29 cellular contexts compared by ENCODE assay signal in genomic region chr1:118018064-118018463, GRCh38.
"Had no signal": no experiment of that assay in that cellular context is flagged by ENCODE, and none has a peak within 500 bp of the region (broad histone marks: within the 10 kb centered on the region; RNA-seq: fewer than 3 reads in every experiment).

No MANE protein-coding gene starts in this region.

- H3K4me1 Mint-ChIP-seq: stimulated activated effector memory CD8-positive, alpha-beta T cell treated with anti-CD3 and anti-CD28 coated beads, Interleukin-12 subunit alpha, Interleukin-12 subunit beta, amount 100 ng/mL, for 72 hours; stimulated activated memory B cell treated with anti-CD40 and anti-IgM and Interleukin-4, amounts not matched to agents 10 μg/mL and 1 μg/mL and 100 μg/mL, for 72 hours; stimulated activated naive B cell treated with anti-CD40 and anti-IgM and Interleukin-4, amounts not matched to agents 10 μg/mL and 1 μg/mL and 100 μg/mL, for 72 hours; stimulated activated naive CD8-positive, alpha-beta T cell treated with anti-CD3 and anti-CD28 coated beads, Interleukin-15, amount 100 ng/mL, for 72 hours had no signal

- FAIRE-seq: urothelium cell line had no signal

- H3K9me3 ChIP-seq: stomach, suprapubic skin, testis, thoracic aorta, thyroid gland, tibial artery, tibial nerve, transverse colon, upper lobe of left lung, upper lobe of right lung, uterus, vagina had no signal

- H3K4me3 ChIP-seq: stomach, suprapubic skin, testis, thoracic aorta, thyroid gland, tibial artery, tibial nerve, transverse colon, upper lobe of left lung, upper lobe of right lung, uterus, vagina had no signal

- H3K27me3 Mint-ChIP-seq: stimulated activated naive B cell treated with anti-CD40 and anti-IgM and Interleukin-4, amounts not matched to agents 10 μg/mL and 1 μg/mL and 100 μg/mL, for 72 hours; type B pancreatic cell had no signal

- ATAC-seq: stimulated activated effector memory CD8-positive, alpha-beta T cell treated with anti-CD3 and anti-CD28 coated beads, Interleukin-12 subunit alpha, Interleukin-12 subunit beta, amount 100 ng/mL, for 72 hours; stimulated activated memory B cell treated with anti-CD40 and anti-IgM and Interleukin-4, amounts not matched to agents 10 μg/mL and 1 μg/mL and 100 μg/mL, for 72 hours; stimulated activated naive B cell treated with anti-CD40 and anti-IgM and Interleukin-4, amounts not matched to agents 10 μg/mL and 1 μg/mL and 100 μg/mL, for 72 hours; stimulated activated naive CD8-positive, alpha-beta T cell treated with anti-CD3 and anti-CD28 coated beads, Interleukin-15, amount 100 ng/mL, for 72 hours; stimulated activated naive CD8-positive, alpha-beta T cell treated with anti-CD3 and anti-CD28 coated beads, Interleukin-15, Interleukin-2, amounts not matched to agents 100 U/mL and 50 U/mL, for 24 hours; upper lobe of right lung had no signal

- H3K36me3 ChIP-seq: stomach, suprapubic skin, thoracic aorta, thyroid gland, tibial artery, tibial nerve, transverse colon, upper lobe of left lung, upper lobe of right lung, uterus, vagina had no signal

- H3K36me3 Mint-ChIP-seq: stimulated activated effector memory CD8-positive, alpha-beta T cell treated with anti-CD3 and anti-CD28 coated beads, Interleukin-12 subunit alpha, Interleukin-12 subunit beta, amount 100 ng/mL, for 72 hours; stimulated activated memory B cell treated with anti-CD40 and anti-IgM and Interleukin-4, amounts not matched to agents 10 μg/mL and 1 μg/mL and 100 μg/mL, for 72 hours; stimulated activated naive B cell treated with anti-CD40 and anti-IgM and Interleukin-4, amounts not matched to agents 10 μg/mL and 1 μg/mL and 100 μg/mL, for 72 hours; type B pancreatic cell had no signal

- H3K27me3 ChIP-seq: stomach, suprapubic skin, testis, thyroid gland, tibial artery, tibial nerve, transverse colon, upper lobe of left lung, upper lobe of right lung, uterus, vagina had no signal

- H3K27ac Mint-ChIP-seq: stimulated activated effector memory CD8-positive, alpha-beta T cell treated with anti-CD3 and anti-CD28 coated beads, Interleukin-12 subunit alpha, Interleukin-12 subunit beta, amount 100 ng/mL, for 72 hours; stimulated activated memory B cell treated with anti-CD40 and anti-IgM and Interleukin-4, amounts not matched to agents 10 μg/mL and 1 μg/mL and 100 μg/mL, for 72 hours; stimulated activated naive B cell treated with anti-CD40 and anti-IgM and Interleukin-4, amounts not matched to agents 10 μg/mL and 1 μg/mL and 100 μg/mL, for 72 hours; stimulated activated naive CD8-positive, alpha-beta T cell treated with anti-CD3 and anti-CD28 coated beads, Interleukin-15, amount 100 ng/mL, for 72 hours; stimulated activated naive CD8-positive, alpha-beta T cell treated with anti-CD3 and anti-CD28 coated beads, Interleukin-15, Interleukin-2, amounts not matched to agents 100 ng/mL and 50 ng/mL, for 24 hours; type B pancreatic cell had no signal

- H3K27ac ChIP-seq: stomach, suprapubic skin, testis, thoracic aorta, thyroid gland, tibial artery, tibial nerve, transverse colon, upper lobe of left lung, upper lobe of right lung, uterus, vagina had no signal

- H3K4me1 ChIP-seq: stomach, suprapubic skin, testis, thyroid gland, tibial artery, tibial nerve, transverse colon, upper lobe of left lung, upper lobe of right lung, uterus, vagina had no signal

- H3K4me3 Mint-ChIP-seq: stimulated activated effector memory CD8-positive, alpha-beta T cell treated with anti-CD3 and anti-CD28 coated beads, Interleukin-12 subunit alpha, Interleukin-12 subunit beta, amount 100 ng/mL, for 72 hours; stimulated activated memory B cell treated with anti-CD40 and anti-IgM and Interleukin-4, amounts not matched to agents 10 μg/mL and 1 μg/mL and 100 μg/mL, for 72 hours; stimulated activated naive B cell treated with anti-CD40 and anti-IgM and Interleukin-4, amounts not matched to agents 10 μg/mL and 1 μg/mL and 100 μg/mL, for 72 hours; stimulated activated naive CD8-positive, alpha-beta T cell treated with anti-CD3 and anti-CD28 coated beads, Interleukin-15, amount 100 ng/mL, for 72 hours; stimulated activated naive CD8-positive, alpha-beta T cell treated with anti-CD3 and anti-CD28 coated beads, Interleukin-15, Interleukin-2, amounts not matched to agents 100 ng/mL and 50 ng/mL, for 24 hours; type B pancreatic cell had no signal

- DNase-seq: stimulated activated CD4-positive, alpha-beta T cell treated with anti-CD3 and anti-CD28 coated beads, Interleukin-2, amount 100 ng/mL, for 48 hours; stimulated activated CD4-positive, alpha-beta T cell treated with anti-CD3 and anti-CD28 coated beads, Interleukin-4, amount 100 ng/mL, for 1 hour; stimulated activated CD4-positive, alpha-beta T cell treated with anti-CD3 and anti-CD28 coated beads, Interleukin-4, amount 100 ng/mL, for 24 hours; stimulated activated CD4-positive, alpha-beta T cell treated with anti-CD3 and anti-CD28 coated beads, Interleukin-4, amount 100 ng/mL, for 4 hours; stimulated activated CD8-positive, alpha-beta memory T cell treated with anti-CD3 and anti-CD28 coated beads, Interleukin-4, amount 100 ng/mL, for 48 hours; stimulated activated naive B cell treated with anti-CD40 and anti-IgM and Interleukin-4, amounts not matched to agents 10 μg/mL and 1 μg/mL and 100 μg/mL, for 72 hours; stimulated activated naive CD4-positive, alpha-beta T cell; stimulated activated naive CD4-positive, alpha-beta T cell treated with Interleukin-2 at 50 U/mL for 16 hours; stimulated activated naive CD8-positive, alpha-beta T cell treated with anti-CD3 and anti-CD28 coated beads, Interleukin-15, amount 100 ng/mL, for 72 hours; stimulated activated naive CD8-positive, alpha-beta T cell treated with anti-CD3 and anti-CD28 coated beads, Interleukin-15, Interleukin-2, amounts not matched to agents 100 U/mL and 50 U/mL, for 24 hours; stomach; substantia nigra; testis; thyroid gland; tibial artery; transverse colon; trophoblast cell; upper lobe of left lung; upper lobe of right lung; uterus had no signal

- H3K9me3 Mint-ChIP-seq: stimulated activated effector memory CD8-positive, alpha-beta T cell treated with anti-CD3 and anti-CD28 coated beads, Interleukin-12 subunit alpha, Interleukin-12 subunit beta, amount 100 ng/mL, for 72 hours; stimulated activated memory B cell treated with anti-CD40 and anti-IgM and Interleukin-4, amounts not matched to agents 10 μg/mL and 1 μg/mL and 100 μg/mL, for 72 hours; stimulated activated naive B cell treated with anti-CD40 and anti-IgM and Interleukin-4, amounts not matched to agents 10 μg/mL and 1 μg/mL and 100 μg/mL, for 72 hours; stimulated activated naive CD8-positive, alpha-beta T cell treated with anti-CD3 and anti-CD28 coated beads, Interleukin-15, amount 100 ng/mL, for 72 hours; stimulated activated naive CD8-positive, alpha-beta T cell treated with anti-CD3 and anti-CD28 coated beads, Interleukin-15, Interleukin-2, amounts not matched to agents 100 ng/mL and 50 ng/mL, for 24 hours; type B pancreatic cell had no signal
